8 cellular contexts compared by ENCODE assay signal in the genomic region with DNA sequence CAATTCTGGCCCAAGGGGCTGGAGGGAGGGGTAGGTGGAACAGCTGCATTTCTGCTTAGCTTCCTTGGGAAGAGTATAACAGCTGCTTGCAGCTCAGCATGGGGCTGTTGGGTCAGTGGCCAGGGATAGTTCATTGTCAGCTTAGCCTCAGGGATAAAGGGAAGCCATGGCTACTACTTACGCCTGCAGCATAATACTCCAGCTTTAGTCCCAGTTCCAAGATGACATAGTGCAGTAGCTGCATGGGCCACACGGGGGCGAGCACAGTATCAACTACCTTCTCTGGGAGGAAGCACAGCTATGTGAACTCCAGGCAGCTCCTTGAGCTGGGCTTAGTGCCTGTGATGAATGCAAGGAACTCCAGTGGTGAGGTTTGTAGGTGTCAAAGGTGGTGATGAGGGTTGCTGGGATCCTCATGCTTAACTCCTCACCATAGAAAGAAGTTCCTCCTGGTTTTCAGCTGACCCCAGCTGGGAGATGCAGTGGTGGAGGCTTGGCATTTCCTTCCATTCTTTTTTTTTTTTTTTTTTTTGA. TPM values are rescaled to one million over a fixed set of nuclear protein-coding genes. Genes with fewer than 3 reads are reported as not detected.
DNase-seq lines count a peak whose midpoint lies in the region; ATAC-seq, FAIRE-seq and TF ChIP-seq lines count a peak whose summit lies in the region.

No MANE protein-coding gene starts in this region.

- peak; percentile 92 for FAIRE-seq in A549 (lab: Jason Lieb, UNC)

- TF ChIP-seq EP300 in A549 (IDR thresholded peaks at IDR 0.05) = no peak

- H3K4me1 ChIP-seq in A549 = peaks cover 4% of the 10 kb centered on the region; the same call in 1 of the 3 replicates

- no peak overlapping the region for H3K4me2 ChIP-seq in A549

- TF ChIP-seq CTCF in A549 (IDR thresholded peaks at IDR 0.05) = peak; percentile 81
- TF ChIP-seq CTCF in GM13977 (IDR thresholded peaks at IDR 0.05; ENCODE audit: extremely low read depth, insufficient read depth, missing control alignments) = peak; percentile 88

- no peak for TF ChIP-seq POLR2A in A549 (IDR thresholded peaks at IDR 0.05; ENCODE audit: low read length)

- POLR2A ChIA-PET in A549 (lab: Yijun Ruan, JAX) = interaction anchor here (1.2 to 2.3 kb wide), 4 partner anchors 28 to 39 kb away, joined by 3 to 36 read pairs (median 8); a partner anchor contains a TSS

- H3K4me3 ChIP-seq in A549 = no peak overlapping the region

- ATAC-seq in A549 = peak; percentile 100
- ATAC-seq in HG02798 (IDR thresholded peaks at IDR 0.05; ENCODE audit: poor library complexity, unreplicated experiment) = peak; percentile 100

- in situ Hi-C loops in GM13977 (cut with MboI; ENCODE audit: low pct_unique_long_range_greater_than_20kb, low sequenced_read_pairs, unreplicated experiment) = no loop called here

- TF ChIP-seq RAD21 in A549 (conservative IDR thresholded peaks at IDR 0.05 in 1 of 2, IDR thresholded peaks at IDR 0.05 in 1 of 2) = peak; percentile 79 to 86

- H3K27ac ChIP-seq in A549 = no peak overlapping the region

- CTCF ChIA-PET in A549 (lab: Yijun Ruan, JAX) = interaction anchor here (0.5 to 16.4 kb wide), 46 partner anchors 11 to 634 kb away, joined by 3 to 355 read pairs (median 5); a partner anchor contains a TSS

- peaks cover 29% of the 10 kb centered on the region for H3K9me3 ChIP-seq in A549

- WGBS in A549 (ENCODE audit: missing lambda C conversion rate) = 8% methylated on average over 3 of the region's 3 CpGs

- DNase-seq in A549 (ENCODE audit: low read depth in 1 of 2, low spot score in 1 of 2) (peak; percentile 79 to 86), GM13977 (ENCODE audit: low spot score) (peak; percentile 76), NCI-H2029 treated with DMSO at 0.1 percent for 48 hours (lab: John Stamatoyannopoulos, UW) (peak; percentile 28), left kidney (ENCODE audit: low read depth, low spot score) (peak; percentile 68)
- peak; percentile 27 to 65 (median 36) for DNase-seq in activated CD4-positive, CD25-positive, alpha-beta regulatory T cell (lab: John Stamatoyannopoulos, UW)
- DNase-seq in central memory CD4-positive, alpha-beta T cell = peak; percentile 57
- peak; percentile 65 to 70 for DNase-seq in stimulated activated CD4-positive, alpha-beta T cell treated with anti-CD3 and anti-CD28 coated beads, Interleukin-4, amount 100 ng/mL, for 48 hours (ENCODE audit: low read depth in 2 of 2)

TF ChIP-seq in A549, 52 proteins besides CTCF, POLR2A, EP300 and RAD21:
- TF ChIP-seq SMC3 (IDR thresholded peaks at IDR 0.05) (peak; percentile 91), RFX5 (IDR thresholded peaks at IDR 0.05) (no peak)
TF ChIP-seq in A549: peak in this region for 1.

RNA-seq across cellular contexts. Expression of a gene that starts 35.4 kb away (rescaled TPM):
- polyA plus RNA-seq in A549 (2011; rRNA removed) (110 and 157 TPM in 2 replicates), A549 (2017; fragmentation: RNase III; extraction: RNeasy Plus Mini Kit Qiagen cat#74134 plus additional on column Dnase treatment) (84.5 to 99.9 TPM (median 87.1 TPM) in 3 replicates)
- polyA plus RNA-seq in A549 (2012; cell fraction: cytosol; rRNA removed) = 188 and 248 TPM in 2 replicates
- polyA plus RNA-seq in A549 (2012; cell fraction: nucleus; rRNA removed) = 254 and 349 TPM in 2 replicates
- 40.0 and 55.9 TPM in 2 replicates for polyA minus RNA-seq in A549 (2011; rRNA and poly(A)+ RNA removed)

Comparison
In these comparisons a context has a peak if more than half of its experiments do, and no peak if none do; other contexts are left out.
1. DNase-seq: peak in every context shown above with its lines; median percentile 82 in A549; 76 in GM13977; 68 in left kidney; 68 in stimulated activated CD4-positive, alpha-beta T cell treated with anti-CD3 and anti-CD28 coated beads, Interleukin-4, amount 100 ng/mL, for 48 hours; 57 in central memory CD4-positive, alpha-beta T cell; 36 in activated CD4-positive, CD25-positive, alpha-beta regulatory T cell; 28 in NCI-H2029 treated with DMSO at 0.1 percent for 48 hours.